15 cellular contexts compared by ENCODE assay signal in genomic region chrX:12891915-12892506, GRCh38. TPM values are rescaled to one million over a fixed set of nuclear protein-coding genes. Genes with fewer than 3 reads are reported as not detected.
A peak's percentile ranks its signal among the peaks of the same experiment; 100 is the strongest.
DNase-seq lines count a peak whose midpoint lies in the region; ATAC-seq and TF ChIP-seq lines count a peak whose summit lies in the region.
"Had no signal": no experiment of that assay in that cellular context is flagged by ENCODE, and none has a peak within 500 bp of the region (broad histone marks: within the 10 kb centered on the region; RNA-seq: fewer than 3 reads in every experiment).

No MANE protein-coding gene starts in this region.

- TF ChIP-seq POLR2A in breast epithelium (IDR thresholded peaks at IDR 0.05), result no peak

- ATAC-seq in GM21423 (IDR thresholded peaks at IDR 0.05; ENCODE audit: unreplicated experiment), result peak; percentile 47
- peak; percentile 46 for ATAC-seq in HG03103 (IDR thresholded peaks at IDR 0.05; ENCODE audit: low read depth, unreplicated experiment)
- ATAC-seq in HG03571 (IDR thresholded peaks at IDR 0.05; ENCODE audit: unreplicated experiment), result no peak
- ATAC-seq: right lobe of liver had no signal

- H3K27ac ChIP-seq in breast epithelium, result no peak overlapping the region
- H3K27ac ChIP-seq: right lobe of liver, SJSA1 had no signal

- H3K27me3 Mint-ChIP-seq in activated CD4-positive, alpha-beta T cell treated with anti-CD3 and anti-CD28 coated beads, Interleukin-2, amount 10 ng/mL, durations not matched to agents 24 days and 14 days, result no peaks in the 10 kb centered on the region
- H3K27me3 Mint-ChIP-seq in dendritic cell treated with granulocyte-macrophage colony-stimulating factor and Interleukin-4, amounts not matched to agents 40 ng/mL and 50 ng/mL, for 4 days, result no peaks in the 10 kb centered on the region

- H3K9me3 ChIP-seq in breast epithelium, result no peaks in the 10 kb centered on the region
- H3K9me3 ChIP-seq: right lobe of liver, SJSA1 had no signal

- H3K4me1 Mint-ChIP-seq in activated CD4-positive, alpha-beta T cell treated with anti-CD3 and anti-CD28 coated beads, Interleukin-2, amount 10 ng/mL, durations not matched to agents 24 days and 14 days, result peaks cover 39% of the 10 kb centered on the region
- peaks cover 37% of the 10 kb centered on the region for H3K4me1 Mint-ChIP-seq in dendritic cell treated with granulocyte-macrophage colony-stimulating factor and Interleukin-4, amounts not matched to agents 40 ng/mL and 50 ng/mL, for 4 days (ENCODE audit: low read depth)

- peak overlapping the region; percentile 51 for H3K4me3 Mint-ChIP-seq in activated CD4-positive, alpha-beta T cell treated with anti-CD3 and anti-CD28 coated beads, Interleukin-2, amount 10 ng/mL, durations not matched to agents 24 days and 14 days
- H3K4me3 Mint-ChIP-seq in dendritic cell treated with granulocyte-macrophage colony-stimulating factor and Interleukin-4, amounts not matched to agents 40 ng/mL and 50 ng/mL, for 4 days, result no peak overlapping the region

- intact Hi-C loops in activated CD4-positive, alpha-beta T cell treated with anti-CD3 and anti-CD28 coated beads, Interleukin-2, amount 10 ng/mL, durations not matched to agents 24 days and 14 days (cut with micrococcal nuclease), result loop anchor here (5.0 kb wide), 2 partner anchors 120 to 1135 kb away; partner anchors contain the start of gene GEMIN8
- intact Hi-C loops in dendritic cell treated with granulocyte-macrophage colony-stimulating factor and Interleukin-4, amounts not matched to agents 40 ng/mL and 50 ng/mL, for 4 days (cut with micrococcal nuclease), result loop anchor here (10.0 kb wide), 1 partner anchor 187 kb away; no protein-coding TSS in a partner anchor
- intact Hi-C loops in breast epithelium (cut with DNase I; ENCODE audit: low total_unique reads), result no loop called here

- no peaks in the 10 kb centered on the region for H3K36me3 Mint-ChIP-seq in activated CD4-positive, alpha-beta T cell treated with anti-CD3 and anti-CD28 coated beads, Interleukin-2, amount 10 ng/mL, durations not matched to agents 24 days and 14 days (ENCODE audit: low read depth)
- H3K36me3 Mint-ChIP-seq in dendritic cell treated with granulocyte-macrophage colony-stimulating factor and Interleukin-4, amounts not matched to agents 40 ng/mL and 50 ng/mL, for 4 days (ENCODE audit: low read depth), result no peaks in the 10 kb centered on the region

- H3K36me3 ChIP-seq in breast epithelium, result no peaks in the 10 kb centered on the region
- H3K36me3 ChIP-seq: right lobe of liver, SJSA1 had no signal

- no peaks in the 10 kb centered on the region for H3K4me1 ChIP-seq in breast epithelium
- H3K4me1 ChIP-seq: right lobe of liver had no signal

- peaks cover 0 to 23% of the 10 kb centered on the region in 2 donors for H3K27me3 ChIP-seq in breast epithelium
- H3K27me3 ChIP-seq: right lobe of liver, SJSA1 had no signal

- no peaks in the 10 kb centered on the region for H3K9me3 Mint-ChIP-seq in activated CD4-positive, alpha-beta T cell treated with anti-CD3 and anti-CD28 coated beads, Interleukin-2, amount 10 ng/mL, durations not matched to agents 24 days and 14 days
- H3K9me3 Mint-ChIP-seq in dendritic cell treated with granulocyte-macrophage colony-stimulating factor and Interleukin-4, amounts not matched to agents 40 ng/mL and 50 ng/mL, for 4 days, result no peaks in the 10 kb centered on the region

- no peak overlapping the region for H3K4me3 ChIP-seq in breast epithelium
- H3K4me3 ChIP-seq: right lobe of liver, SJSA1 had no signal

- H3K27ac Mint-ChIP-seq in activated CD4-positive, alpha-beta T cell treated with anti-CD3 and anti-CD28 coated beads, Interleukin-2, amount 10 ng/mL, durations not matched to agents 24 days and 14 days, result peak overlapping the region; percentile 82
- peak overlapping the region; percentile 61 for H3K27ac Mint-ChIP-seq in dendritic cell treated with granulocyte-macrophage colony-stimulating factor and Interleukin-4, amounts not matched to agents 40 ng/mL and 50 ng/mL, for 4 days

- peak; percentile 64 for DNase-seq in activated CD4-positive, alpha-beta T cell treated with anti-CD3 and anti-CD28 coated beads, Interleukin-2, amount 10 ng/mL, durations not matched to agents 24 days and 14 days
- no peak for DNase-seq in activated CD4-positive, alpha-beta T cell treated with anti-CD3 and anti-CD28 coated beads, Interleukin-2, amount 50 U/mL, for 4 hours
- DNase-seq in breast epithelium (ENCODE audit: low spot score in 2 of 2), result no peak
- no peak for DNase-seq in DMS79 (lab: John Stamatoyannopoulos, UW)
- DNase-seq: activated CD4-positive, alpha-beta T cell treated with anti-CD3 and anti-CD28 coated beads, Interleukin-2, amount 50 U/mL, for 48 hours; amygdala; HCEC 1CT; Kasumi-1; NCI-H345; right lobe of liver had no signal

- TF ChIP-seq CTCF in breast epithelium (IDR thresholded peaks at IDR 0.05), result no peak

RNA-seq across cellular contexts. Expression of gene TLR8, which starts 14.4 kb away (rescaled TPM):
- total RNA-seq in activated CD4-positive, alpha-beta T cell treated with anti-CD3 and anti-CD28 coated beads, Interleukin-2, amount 10 ng/mL, durations not matched to agents 24 days and 14 days, result not detected in 2 replicates
- 1 to 10 TPM in 2 of 3 donors, under 1 TPM in 1; 0.66 to 6.6 (median 1.0) TPM for total RNA-seq in breast epithelium
- total RNA-seq: SJSA1 had no signal

RNA-seq across cellular contexts. Expression of gene TLR7, which starts 25.1 kb away (rescaled TPM):
- 0.12 and 0.17 TPM in 2 replicates for total RNA-seq in activated CD4-positive, alpha-beta T cell treated with anti-CD3 and anti-CD28 coated beads, Interleukin-2, amount 10 ng/mL, durations not matched to agents 24 days and 14 days
- total RNA-seq in breast epithelium, result 1 to 10 TPM in 2 of 3 donors, under 1 TPM in 1; 0.98 to 2.3 (median 1.3) TPM
